24 cellular contexts compared by ENCODE assay signal in genomic region chrX:69031971-69032391, GRCh38.
DNase-seq lines count a peak whose midpoint lies in the region; ATAC-seq and TF ChIP-seq lines count a peak whose summit lies in the region.
"Had no signal": no experiment of that assay in that cellular context is flagged by ENCODE, and none has a peak within 500 bp of the region (broad histone marks: within the 10 kb centered on the region; RNA-seq: fewer than 3 reads in every experiment).

No MANE protein-coding gene starts in this region.

- H2BK5ac ChIP-seq in neuronal stem cell (ENCODE audit: low read length) = no peak overlapping the region

- TF ChIP-seq CTCF in nephron progenitor cell (IDR thresholded peaks at IDR 0.05) = no peak

- no peak overlapping the region for H3K4me3 Mint-ChIP-seq in nephron progenitor cell
- H3K4me3 Mint-ChIP-seq: activated naive CD4-positive, alpha-beta T cell treated with anti-CD3 and anti-CD28 coated beads, Interleukin-2, amount 50 U/mL, for 24 hours; activated T-cell treated with anti-CD3 and anti-CD28 coated beads, Interleukin-2, amount 50 U/mL, for 72 hours; CD14-positive monocyte; naive B cell had no signal

- H2BK120ac ChIP-seq in neuronal stem cell (ENCODE audit: low read depth, low read length) = no peak overlapping the region

- peak overlapping the region; percentile 69 for H3K27ac Mint-ChIP-seq in nephron progenitor cell
- H3K27ac Mint-ChIP-seq: activated naive CD4-positive, alpha-beta T cell treated with anti-CD3 and anti-CD28 coated beads, Interleukin-2, amount 50 U/mL, for 24 hours; activated T-cell treated with anti-CD3 and anti-CD28 coated beads, Interleukin-2, amount 50 U/mL, for 72 hours; CD14-positive monocyte; naive B cell had no signal

- H3K4me1 ChIP-seq in NT2/D1 (ENCODE audit: insufficient read depth, insufficient read length) (peaks cover 19% of the 10 kb centered on the region), esophagus (ENCODE audit: control insufficient read depth in 2 of 2, insufficient read depth in 2 of 2, low read length in 1 of 2) (peaks cover 0 to 6% of the 10 kb centered on the region in 2 donors), neuronal stem cell (ENCODE audit: control insufficient read depth in 2 of 2, insufficient read depth in 1 of 2, low read depth in 1 of 2, low read length in 2 of 2) (peaks cover 3% of the 10 kb centered on the region in 2 donors)
- H3K4me1 ChIP-seq: pancreas had no signal

- no peak overlapping the region for H2BK15ac ChIP-seq in neuronal stem cell (ENCODE audit: low read length)

- H2AK5ac ChIP-seq in neuronal stem cell (ENCODE audit: low read depth, low read length) = no peak overlapping the region

- H3K9ac ChIP-seq in NT2/D1 (ENCODE audit: insufficient read length, low read depth) (peak overlapping the region; percentile 12), neuronal stem cell (ENCODE audit: low read depth, low read length, poor library complexity) (no peak overlapping the region)

- no peak overlapping the region for H3K4me3 ChIP-seq in NT2/D1 (ENCODE audit: insufficient read length, low read depth)
- no peak overlapping the region for H3K4me3 ChIP-seq in esophagus (ENCODE audit: low read depth in 1 of 2, low read length in 2 of 2)
- no peak overlapping the region for H3K4me3 ChIP-seq in neuronal stem cell (ENCODE audit: low read length in 2 of 2)
- H3K4me3 ChIP-seq: HAP-1, pancreas had no signal

- H3K4me1 Mint-ChIP-seq in nephron progenitor cell = peaks cover 67% of the 10 kb centered on the region
- H3K4me1 Mint-ChIP-seq: activated naive CD4-positive, alpha-beta T cell treated with anti-CD3 and anti-CD28 coated beads, Interleukin-2, amount 50 U/mL, for 24 hours had no signal

- no peaks in the 10 kb centered on the region for H3K79me1 ChIP-seq in neuronal stem cell (ENCODE audit: low read depth, low read length)

- H3K9me3 Mint-ChIP-seq in nephron progenitor cell = peaks cover 24% of the 10 kb centered on the region
- H3K9me3 Mint-ChIP-seq: activated naive CD4-positive, alpha-beta T cell treated with anti-CD3 and anti-CD28 coated beads, Interleukin-2, amount 50 U/mL, for 24 hours; activated T-cell treated with anti-CD3 and anti-CD28 coated beads, Interleukin-2, amount 50 U/mL, for 72 hours had no signal

- H3K9me3 ChIP-seq in NT2/D1 (ENCODE audit: insufficient read depth, low read length) (no peaks in the 10 kb centered on the region), esophagus (ENCODE audit: control insufficient read depth in 2 of 2, insufficient read depth in 1 of 2, low read depth in 1 of 2, low read length in 1 of 2) (no peaks in the 10 kb centered on the region), neuronal stem cell (replicated peaks in 1 of 2; ENCODE audit: control insufficient read depth in 2 of 2, insufficient read depth in 1 of 2, low read depth in 1 of 2, low read length in 2 of 2) (no peaks in the 10 kb centered on the region)
- H3K9me3 ChIP-seq: HAP-1, pancreas had no signal

- 57 to 61% methylated on average over 2 of the region's 2 CpGs for WGBS in esophagus, 2 donors
- no CpG with 5 or more reads among the region's 2 CpGs for WGBS in neuronal stem cell (ENCODE audit: extremely low coverage in 2 of 2, insufficient read length in 2 of 2, insufficient replicate concordance in 1 of 2), 2 donors

- no peaks in the 10 kb centered on the region for H3K36me3 Mint-ChIP-seq in nephron progenitor cell (ENCODE audit: low read depth)
- H3K36me3 Mint-ChIP-seq: activated naive CD4-positive, alpha-beta T cell treated with anti-CD3 and anti-CD28 coated beads, Interleukin-2, amount 50 U/mL, for 24 hours; CD14-positive monocyte; naive B cell had no signal

- no peak for ATAC-seq in HG03135 (IDR thresholded peaks at IDR 0.05; ENCODE audit: unreplicated experiment)
- ATAC-seq: activated T-cell treated with anti-CD3 and anti-CD28 coated beads, Interleukin-2, amount 50 U/mL, for 72 hours; pancreas; sciatic nerve had no signal

- H3K23ac ChIP-seq in neuronal stem cell (ENCODE audit: low read depth, low read length, poor library complexity) = no peak overlapping the region

- H3K14ac ChIP-seq in neuronal stem cell (ENCODE audit: low read length) = no peak overlapping the region

- H3K27me3 ChIP-seq in NT2/D1 (ENCODE audit: insufficient read depth, insufficient read length) (no peaks in the 10 kb centered on the region), esophagus (ENCODE audit: control insufficient read depth in 1 of 2, insufficient read depth in 2 of 2, low read length in 2 of 2) (peaks cover 0 to 3% of the 10 kb centered on the region in 2 donors), neuronal stem cell (ENCODE audit: control insufficient read depth in 3 of 3, insufficient read depth in 3 of 3, low read depth in 1 of 3, low read length in 3 of 3) (no peaks in the 10 kb centered on the region)
- H3K27me3 ChIP-seq: pancreas had no signal

- no peak overlapping the region for H2BK12ac ChIP-seq in neuronal stem cell (ENCODE audit: low read length)

- no peak overlapping the region for H3K4ac ChIP-seq in neuronal stem cell (ENCODE audit: low read length)

- H3K27ac ChIP-seq in esophagus (ENCODE audit: low read depth in 2 of 2, low read length in 1 of 2) = peak overlapping the region; percentile 36 to 37
- no peak overlapping the region for H3K27ac ChIP-seq in neuronal stem cell (replicated peaks; ENCODE audit: low read length)
- H3K27ac ChIP-seq: pancreas had no signal

- no peak overlapping the region for H3K18ac ChIP-seq in neuronal stem cell (ENCODE audit: low read length)

- DNase-seq in ELF-1 (ENCODE audit: low read depth, low spot score) = peak; percentile 4
- no peak for DNase-seq in NT2/D1 (ENCODE audit: low read depth, low spot score)
- DNase-seq in nephron progenitor cell = no peak
- no peak for DNase-seq in superior temporal gyrus (ENCODE audit: extremely low spot score)
- DNase-seq in neuronal stem cell (ENCODE audit: low spot score) = no peak
- no peak for DNase-seq in NCI-H187 (lab: John Stamatoyannopoulos, UW)
- DNase-seq: activated CD4-positive, CD25-positive, alpha-beta regulatory T cell treated with anti-CD3 and anti-CD28 coated beads, Interleukin-2, amount 50 U/mL, for 72 hours; activated T-cell treated with anti-CD3 and anti-CD28 coated beads, Interleukin-2, amount 50 U/mL, for 72 hours; foreskin fibroblast; GDM1; hippocampal formation; Kasumi-1; naive B cell; NCI-H1105; NCI-H2081 treated with DMSO at 0.1 percent for 48 hours; NCI-H510A; pancreas; substantia nigra had no signal

- no peak overlapping the region for H3K4me2 ChIP-seq in neuronal stem cell (ENCODE audit: insufficient read depth, low read length, poor library complexity, severe bottlenecking)

- H3K27me3 Mint-ChIP-seq in nephron progenitor cell (ENCODE audit: low read depth, poor library complexity) = peaks cover 9% of the 10 kb centered on the region
- H3K27me3 Mint-ChIP-seq: activated naive CD4-positive, alpha-beta T cell treated with anti-CD3 and anti-CD28 coated beads, Interleukin-2, amount 50 U/mL, for 24 hours; naive B cell had no signal

- no peak overlapping the region for H4K8ac ChIP-seq in neuronal stem cell (ENCODE audit: low read depth, low read length)

- no peak overlapping the region for H2AFZ ChIP-seq in neuronal stem cell (ENCODE audit: low read length)

- no peak overlapping the region for H4K91ac ChIP-seq in neuronal stem cell (ENCODE audit: low read depth, low read length, poor library complexity)

- H3K36me3 ChIP-seq in NT2/D1 (ENCODE audit: insufficient read depth, insufficient read length, low read length) = no peaks in the 10 kb centered on the region
- no peaks in the 10 kb centered on the region for H3K36me3 ChIP-seq in esophagus (ENCODE audit: control insufficient read depth in 2 of 2, insufficient read depth in 2 of 2, low read length in 1 of 2)
- H3K36me3 ChIP-seq in neuronal stem cell (replicated peaks in 1 of 2; ENCODE audit: control insufficient read depth in 2 of 2, insufficient read depth in 2 of 2, low read length in 2 of 2) = no peaks in the 10 kb centered on the region
- H3K36me3 ChIP-seq: HAP-1, pancreas had no signal
